ENCODE assay signal across 10 cellular contexts in the genomic region with DNA sequence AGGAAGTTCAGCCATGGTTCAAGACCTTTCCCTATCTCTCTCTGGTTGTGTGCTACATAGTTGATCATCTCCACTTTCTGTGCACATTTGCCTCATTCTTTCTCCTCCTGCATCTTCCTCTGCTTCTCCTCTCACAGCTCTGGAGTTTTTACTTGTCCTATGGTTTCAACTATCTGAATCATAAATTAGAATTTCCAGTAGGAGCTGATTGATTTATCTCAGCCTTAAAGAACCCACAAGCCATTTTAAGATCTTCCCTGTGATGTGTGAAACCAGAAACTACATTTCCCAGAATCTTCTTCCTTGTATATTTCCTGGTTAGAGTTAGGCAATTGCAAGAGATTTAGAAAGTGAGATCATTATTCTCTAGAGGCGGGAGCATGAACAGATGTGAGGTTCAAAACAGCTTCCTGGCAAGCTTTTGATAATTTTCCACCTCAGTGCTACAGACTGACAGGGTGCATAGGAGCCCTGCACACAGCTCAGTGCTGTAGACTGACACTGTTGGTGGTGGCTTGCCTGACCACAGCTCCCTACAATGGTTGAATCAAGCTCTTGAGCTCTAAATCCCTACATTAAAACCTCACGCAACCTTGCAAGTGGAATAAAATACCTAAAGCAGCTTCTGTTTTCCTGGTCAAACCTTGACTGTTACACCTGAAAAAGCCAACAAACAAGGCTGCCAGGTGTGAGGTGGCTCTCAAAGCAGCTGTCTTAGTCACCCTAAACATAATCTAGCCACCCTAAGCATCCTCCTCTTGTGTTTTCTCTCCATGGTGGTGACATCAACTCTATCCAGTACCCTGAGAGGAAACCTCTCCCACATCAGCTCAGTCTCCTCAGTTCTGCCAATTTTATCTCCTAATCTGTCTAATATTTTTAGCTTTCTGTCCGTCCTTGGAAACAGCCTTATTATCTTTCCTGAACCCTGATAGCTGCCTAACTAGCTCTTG. TPM values are rescaled to one million over a fixed set of nuclear protein-coding genes. Genes with fewer than 3 reads are reported as not detected.
A peak's percentile ranks its signal among the peaks of the same experiment; 100 is the strongest.
DNase-seq lines count a peak whose midpoint lies in the region; ATAC-seq, FAIRE-seq and TF ChIP-seq lines count a peak whose summit lies in the region.
"Had no signal": no experiment of that assay in that cellular context is flagged by ENCODE, and none has a peak within 500 bp of the region (broad histone marks: within the 10 kb centered on the region; RNA-seq: fewer than 3 reads in every experiment).

No MANE protein-coding gene starts in this region.

- H3K4me3 ChIP-seq in SK-N-SH (ENCODE audit: low read depth in 2 of 2, low read length in 1 of 2) (no peak overlapping the region), HepG2 (replicated peaks in 1 of 3; ENCODE audit: insufficient read depth in 1 of 3, low read depth in 2 of 3, low read length in 3 of 3) (no peak overlapping the region), breast epithelium (no peak overlapping the region)
- H3K4me3 ChIP-seq: SK-N-MC had no signal

- intact Hi-C loops in activated B cell treated with CpG ODN at 0.5 μM for 24 hours (cut with micrococcal nuclease) (no loop called here), HepG2 (cut with micrococcal nuclease; ENCODE audit: unreplicated experiment) (no loop called here), breast epithelium (cut with DNase I; ENCODE audit: low total_unique reads) (no loop called here)

- 61% methylated on average over 3 of the region's 3 CpGs for WGBS in SK-N-SH (ENCODE audit: low lambda C conversion rate)
- 36% methylated on average over 3 of the region's 3 CpGs for WGBS in HepG2 (ENCODE audit: low lambda C conversion rate)

- TF ChIP-seq RAD21 in SK-N-SH (IDR thresholded peaks at IDR 0.05; ENCODE audit: low read length): no peak
- no peak for TF ChIP-seq RAD21 in HepG2 (CRISPR knock-in tag; IDR thresholded peaks at IDR 0.05)

- H3K79me2 ChIP-seq in SK-N-SH (ENCODE audit: insufficient read depth) (no peaks in the 10 kb centered on the region), HepG2 (ENCODE audit: insufficient read depth, low read length) (no peaks in the 10 kb centered on the region)

- H2AFZ ChIP-seq in SK-N-SH (ENCODE audit: low read depth): no peak overlapping the region
- no peak overlapping the region for H2AFZ ChIP-seq in HepG2 (ENCODE audit: low read length)

- H3K27ac ChIP-seq in SK-N-SH (ENCODE audit: low read depth in 2 of 2, low read length in 1 of 2): no peak overlapping the region
- H3K27ac ChIP-seq in HepG2 (ENCODE audit: extremely low read length, insufficient read depth, low read length): no peak overlapping the region
- H3K27ac ChIP-seq in breast epithelium: no peak overlapping the region
- H3K27ac ChIP-seq: SK-N-MC had no signal

- H3K27ac Mint-ChIP-seq in activated B cell treated with CpG ODN at 0.5 μM for 24 hours: no peak overlapping the region

- H4K20me1 ChIP-seq in SK-N-SH (ENCODE audit: insufficient read depth): no peaks in the 10 kb centered on the region
- H4K20me1 ChIP-seq in HepG2 (ENCODE audit: insufficient read depth, low read length): no peaks in the 10 kb centered on the region

- no TSS peak for BruUV-seq in HepG2 (replicated peaks; lab: Mats Ljungman, UMichigan)

- H3K4me1 ChIP-seq in SK-N-SH (ENCODE audit: control insufficient read depth in 1 of 2, insufficient read depth in 2 of 2, low read depth in 1 of 2, low read length in 1 of 2) (no peaks in the 10 kb centered on the region), HepG2 (ENCODE audit: insufficient read depth, low read length) (0 out of 2 replicates have a peak, but pooled peaks cover 8% of the 10 kb centered on the region), breast epithelium (no peaks in the 10 kb centered on the region)

- ATAC-seq in GM18505 (IDR thresholded peaks at IDR 0.05; ENCODE audit: unreplicated experiment) (peak; percentile 70), HG02610 (IDR thresholded peaks at IDR 0.05; ENCODE audit: unreplicated experiment) (peak; percentile 77), activated B cell treated with CpG ODN at 0.5 μM for 24 hours (ENCODE audit: low read depth) (peak; percentile 86), HG03025 (IDR thresholded peaks at IDR 0.05; ENCODE audit: low FRiP score, unreplicated experiment) (no peak), HepG2 (no peak)

- H3K9me3 ChIP-seq in SK-N-SH (no peaks in the 10 kb centered on the region), HepG2 (ENCODE audit: low read length) (no peaks in the 10 kb centered on the region), breast epithelium (no peaks in the 10 kb centered on the region)

- in situ Hi-C loops in HepG2 (cut with HindIII; ENCODE audit: extremely low pct_ligation_motif_present, low pct_unique_long_range_greater_than_20kb): no loop called here

- no peaks in the 10 kb centered on the region for H3K9me3 Mint-ChIP-seq in activated B cell treated with CpG ODN at 0.5 μM for 24 hours

- H3K4me2 ChIP-seq in SK-N-SH: no peak overlapping the region
- no peak overlapping the region for H3K4me2 ChIP-seq in HepG2 (ENCODE audit: low read depth, low read length)

- no peak for TF ChIP-seq CTCF in activated B cell treated with CpG ODN at 0.5 μM for 24 hours (IDR thresholded peaks at IDR 0.05)
- TF ChIP-seq CTCF in SK-N-SH (IDR thresholded peaks at IDR 0.05): no peak
- no peak for TF ChIP-seq CTCF in HepG2 (CRISPR knock-in tag; IDR thresholded peaks at IDR 0.05)
- no peak for TF ChIP-seq CTCF in breast epithelium (IDR thresholded peaks at IDR 0.05)

- peaks cover 3% of the 10 kb centered on the region for H3K27me3 Mint-ChIP-seq in activated B cell treated with CpG ODN at 0.5 μM for 24 hours

- no peaks in the 10 kb centered on the region for H3F3A ChIP-seq in SK-N-SH (replicated peaks; ENCODE audit: insufficient read depth)

- DNase-seq in activated B cell treated with CpG ODN at 0.5 μM for 24 hours (no peak), iris pigment epithelial cell (ENCODE audit: low read depth) (peak; percentile 63), SK-N-SH (no peak), HepG2 (ENCODE audit: low spot score) (no peak), breast epithelium (ENCODE audit: low spot score in 2 of 2) (no peak)
- DNase-seq: H7 had no signal

- H3K9me2 ChIP-seq in SK-N-SH: no peaks in the 10 kb centered on the region

- CTCF ChIA-PET in activated B cell treated with CpG ODN at 0.5 μM for 24 hours (lab: Charles Lee) (interaction anchor here (1.4 kb wide), 1 partner anchor 42 kb away, joined by 4 read pairs; no protein-coding TSS in a partner anchor), SK-N-SH (lab: Yijun Ruan, JAX) (no interaction called here), HepG2 (lab: Yijun Ruan, JAX; ENCODE audit: low intra/inter-chr PET ratio, low total read pairs) (no interaction called here)

- H3K27me3 ChIP-seq in SK-N-SH (ENCODE audit: insufficient read depth): no peaks in the 10 kb centered on the region; the same call in 1 of the 2 replicates
- H3K27me3 ChIP-seq in HepG2 (ENCODE audit: control insufficient read depth in 1 of 2, insufficient read depth in 2 of 2, low read length in 2 of 2): no peaks in the 10 kb centered on the region
- no peaks in the 10 kb centered on the region for H3K27me3 ChIP-seq in breast epithelium

- no peak for TF ChIP-seq EP300 in SK-N-SH (IDR thresholded peaks at IDR 0.05; ENCODE audit: borderline replicate concordance in 1 of 2, low read depth in 1 of 2, low read length in 1 of 2)
- TF ChIP-seq EP300 in HepG2 (IDR thresholded peaks at IDR 0.05; ENCODE audit: low read depth in 2 of 2, low read length in 2 of 2): no peak
- no peak for TF ChIP-seq EP300 in HepG2 (CRISPR knock-in tag; IDR thresholded peaks at IDR 0.05; ENCODE audit: borderline replicate concordance)

- peaks cover 15% of the 10 kb centered on the region for H3K4me1 Mint-ChIP-seq in activated B cell treated with CpG ODN at 0.5 μM for 24 hours

- H3K36me3 Mint-ChIP-seq in activated B cell treated with CpG ODN at 0.5 μM for 24 hours (ENCODE audit: low read depth): no peaks in the 10 kb centered on the region

- no peak for FAIRE-seq in HepG2 (lab: Jason Lieb, UNC)

- TF ChIP-seq POLR2A in GM18505 (IDR thresholded peaks at IDR 0.05; ENCODE audit: borderline replicate concordance, extremely low read depth, insufficient read depth, insufficient read length) (no peak), HepG2 (IDR thresholded peaks at IDR 0.05; ENCODE audit: insufficient read depth in 1 of 2, low read depth in 2 of 2, low read length in 2 of 2) (no peak), breast epithelium (IDR thresholded peaks at IDR 0.05) (no peak)

- no peaks in the 10 kb centered on the region for H3K36me3 ChIP-seq in SK-N-SH (replicated peaks in 1 of 2; ENCODE audit: control insufficient read depth in 1 of 2, insufficient read depth in 2 of 2, low read length in 1 of 2)
- H3K36me3 ChIP-seq in HepG2 (replicated peaks in 1 of 2; ENCODE audit: control insufficient read depth in 1 of 2, insufficient read depth in 2 of 2, low read length in 2 of 2): no peaks in the 10 kb centered on the region
- no peaks in the 10 kb centered on the region for H3K36me3 ChIP-seq in breast epithelium

- POLR2A ChIA-PET in activated B cell treated with CpG ODN at 0.5 μM for 24 hours (lab: Charles Lee) (no interaction called here), SK-N-SH (lab: Yijun Ruan, JAX) (no interaction called here), HepG2 (lab: Yijun Ruan, JAX) (no interaction called here)

- H3K4me3 Mint-ChIP-seq in activated B cell treated with CpG ODN at 0.5 μM for 24 hours: no peak overlapping the region

- H3K9ac ChIP-seq in SK-N-SH (no peak overlapping the region), HepG2 (ENCODE audit: insufficient read depth, low read depth, low read length) (no peak overlapping the region)

RNA-seq across cellular contexts. Expression of a gene that starts 21.5 kb away (rescaled TPM):
- total RNA-seq in activated B cell treated with CpG ODN at 0.5 μM for 24 hours (not detected in 2 replicates), HepG2 (2016; rRNA removed; fragmentation: Illumina TruSeq; extraction: Trizol) (not detected in 2 replicates), breast epithelium (not detected)
- polyA plus RNA-seq in SK-N-SH (2012; rRNA removed) (not detected in 2 replicates), HepG2 (2011; rRNA removed) (not detected in 2 replicates)
- not detected in 2 replicates for polyA plus RNA-seq in SK-N-SH (2012; cell fraction: cytosol; rRNA removed)
- not detected in 2 replicates for polyA plus RNA-seq in SK-N-SH (2012; cell fraction: nucleus; rRNA removed)
- not detected in 2 replicates for total RNA-seq in HepG2 (2016; cell fraction: cytosol; rRNA removed; fragmentation: Illumina TruSeq; extraction: Trizol; ENCODE audit: low read depth)
- total RNA-seq in HepG2 (2016; cell fraction: insoluble cytoplasmic fraction; rRNA removed; fragmentation: Illumina TruSeq; extraction: Trizol): not detected in 2 replicates
- not detected in 2 replicates for total RNA-seq in HepG2 (2016; cell fraction: membrane; rRNA removed; fragmentation: Illumina TruSeq; extraction: Trizol)
- not detected in 2 replicates for total RNA-seq in HepG2 (2016; cell fraction: nucleus; rRNA removed; fragmentation: Illumina TruSeq; extraction: Trizol)
- polyA plus RNA-seq in HepG2 (2011; cell fraction: cytosol; rRNA removed): not detected in 2 replicates
- not detected in 2 replicates for polyA plus RNA-seq in HepG2 (2011; cell fraction: nucleus; rRNA removed)
- polyA plus RNA-seq in HepG2 (2012): not detected in 2 replicates
- not detected in 2 replicates for polyA plus RNA-seq in HepG2 (2016; cell fraction: cytosol; fragmentation: Illumina TruSeq; extraction: Trizol; ENCODE audit: low read depth)
- not detected in 2 replicates for polyA plus RNA-seq in HepG2 (2016; cell fraction: insoluble cytoplasmic fraction; fragmentation: Illumina TruSeq; extraction: Trizol; ENCODE audit: low read depth)
- not detected in 2 replicates for polyA plus RNA-seq in HepG2 (2016; cell fraction: membrane; fragmentation: Illumina TruSeq; extraction: Trizol; ENCODE audit: low read depth)
- polyA plus RNA-seq in HepG2 (2016; cell fraction: nucleus; fragmentation: Illumina TruSeq; extraction: Trizol; ENCODE audit: insufficient read depth, low read depth): not detected in 2 replicates
- polyA minus RNA-seq in HepG2 (2011; rRNA and poly(A)+ RNA removed; ENCODE audit: low replicate concordance): not detected in 2 replicates
- polyA minus RNA-seq in HepG2 (2011; cell fraction: cytosol; rRNA and poly(A)+ RNA removed): not detected in 2 replicates
- not detected in 2 replicates for polyA minus RNA-seq in HepG2 (2011; cell fraction: nucleus; rRNA and poly(A)+ RNA removed)
- total RNA-seq: H7 had no signal

RNA-seq across cellular contexts. Expression of a gene that starts 44.5 kb away (rescaled TPM):
- total RNA-seq in activated B cell treated with CpG ODN at 0.5 μM for 24 hours (not detected in 2 replicates), HepG2 (2016; rRNA removed; fragmentation: Illumina TruSeq; extraction: Trizol) (not detected in 2 replicates), breast epithelium (not detected)
- polyA plus RNA-seq in SK-N-SH (2012; rRNA removed) (not detected in 2 replicates), HepG2 (2011; rRNA removed) (not detected in 2 replicates)
- not detected in 2 replicates for polyA plus RNA-seq in SK-N-SH (2012; cell fraction: cytosol; rRNA removed)
- polyA plus RNA-seq in SK-N-SH (2012; cell fraction: nucleus; rRNA removed): not detected in 2 replicates
- total RNA-seq in HepG2 (2016; cell fraction: cytosol; rRNA removed; fragmentation: Illumina TruSeq; extraction: Trizol; ENCODE audit: low read depth): not detected in 2 replicates
- total RNA-seq in HepG2 (2016; cell fraction: insoluble cytoplasmic fraction; rRNA removed; fragmentation: Illumina TruSeq; extraction: Trizol): not detected in 2 replicates
- total RNA-seq in HepG2 (2016; cell fraction: membrane; rRNA removed; fragmentation: Illumina TruSeq; extraction: Trizol): not detected in 2 replicates
- total RNA-seq in HepG2 (2016; cell fraction: nucleus; rRNA removed; fragmentation: Illumina TruSeq; extraction: Trizol): not detected in 2 replicates
- polyA plus RNA-seq in HepG2 (2011; cell fraction: cytosol; rRNA removed): not detected in 2 replicates
- polyA plus RNA-seq in HepG2 (2011; cell fraction: nucleus; rRNA removed): not detected in 2 replicates
- polyA plus RNA-seq in HepG2 (2012): not detected in 2 replicates
- not detected in 2 replicates for polyA plus RNA-seq in HepG2 (2016; cell fraction: cytosol; fragmentation: Illumina TruSeq; extraction: Trizol; ENCODE audit: low read depth)
- not detected in 2 replicates for polyA plus RNA-seq in HepG2 (2016; cell fraction: insoluble cytoplasmic fraction; fragmentation: Illumina TruSeq; extraction: Trizol; ENCODE audit: low read depth)
- polyA plus RNA-seq in HepG2 (2016; cell fraction: membrane; fragmentation: Illumina TruSeq; extraction: Trizol; ENCODE audit: low read depth): not detected in 2 replicates
- not detected in 2 replicates for polyA plus RNA-seq in HepG2 (2016; cell fraction: nucleus; fragmentation: Illumina TruSeq; extraction: Trizol; ENCODE audit: insufficient read depth, low read depth)
- not detected in 2 replicates for polyA minus RNA-seq in HepG2 (2011; rRNA and poly(A)+ RNA removed; ENCODE audit: low replicate concordance)
- polyA minus RNA-seq in HepG2 (2011; cell fraction: cytosol; rRNA and poly(A)+ RNA removed): not detected in 2 replicates
- not detected in 2 replicates for polyA minus RNA-seq in HepG2 (2011; cell fraction: nucleus; rRNA and poly(A)+ RNA removed)
- total RNA-seq: H7 had no signal

Comparison
In these comparisons a context has a peak if more than half of its experiments do, and no peak if none do; other contexts are left out.
1. ATAC-seq: peak in GM18505 (single experiment), HG02610 (single experiment) and activated B cell treated with CpG ODN at 0.5 μM for 24 hours (single experiment); none in HG03025 (single experiment) and HepG2 (single experiment).